26 cellular contexts compared by ENCODE assay signal in genomic region chr10:58066979-58067378, GRCh38.
"Had no signal": no experiment of that assay in that cellular context is flagged by ENCODE, and none has a peak within 500 bp of the region (broad histone marks: within the 10 kb centered on the region; RNA-seq: fewer than 3 reads in every experiment).

No MANE protein-coding gene starts in this region.

- H3K27me3 ChIP-seq: colonic mucosa, esophagus squamous epithelium, gastrocnemius medialis, heart right ventricle, left lung had no signal

- ATAC-seq: effector memory CD8-positive, alpha-beta T cell; esophagus mucosa; gastrocnemius medialis; heart right ventricle; left cardiac atrium; left lung; left ventricle myocardium superior; lower lobe of right lung had no signal

- H3K4me3 ChIP-seq: colonic mucosa, esophagus squamous epithelium, gastrocnemius medialis, heart right ventricle, left lung, lower lobe of right lung had no signal

- H3K27ac Mint-ChIP-seq: dendritic cell treated with granulocyte-macrophage colony-stimulating factor and Interleukin-4, amounts not matched to agents 40 ng/mL and 50 ng/mL, for 4 days; effector memory CD8-positive, alpha-beta T cell; endodermal cell; mesothelial cell of epicardium had no signal

- H3K9me3 ChIP-seq: colonic mucosa, esophagus squamous epithelium, gastrocnemius medialis, heart right ventricle, left lung, lower lobe of right lung had no signal

- H3K36me3 Mint-ChIP-seq: mesothelial cell of epicardium had no signal

- H3K36me3 ChIP-seq: colonic mucosa, esophagus squamous epithelium, gastrocnemius medialis, heart right ventricle, left lung, lower lobe of right lung had no signal

- DNase-seq: colonic mucosa; cortex of kidney; effector CD8-positive, alpha-beta T cell; effector memory CD8-positive, alpha-beta T cell; endodermal cell; erythroblast; esophagus squamous epithelium; foreskin fibroblast; foreskin melanocyte; gastrocnemius medialis; glutamatergic neuron; head of caudate nucleus; heart right ventricle; hippocampal formation; left cardiac atrium; left lung; left ventricle myocardium superior; lower lobe of right lung; mesenchymal stem cell had no signal

- H3K27ac ChIP-seq: colonic mucosa, epithelial cell of prostate, esophagus squamous epithelium, gastrocnemius medialis, heart right ventricle, left lung, lower lobe of right lung had no signal

- H3K4me3 Mint-ChIP-seq: dendritic cell treated with granulocyte-macrophage colony-stimulating factor and Interleukin-4, amounts not matched to agents 40 ng/mL and 50 ng/mL, for 4 days; effector memory CD8-positive, alpha-beta T cell; endodermal cell; mesothelial cell of epicardium had no signal

- H3K9me3 Mint-ChIP-seq: dendritic cell treated with granulocyte-macrophage colony-stimulating factor and Interleukin-4, amounts not matched to agents 40 ng/mL and 50 ng/mL, for 4 days; effector memory CD8-positive, alpha-beta T cell; endodermal cell; mesothelial cell of epicardium had no signal

- H3K4me1 ChIP-seq: colonic mucosa, esophagus squamous epithelium, gastrocnemius medialis, heart right ventricle, left lung, lower lobe of right lung had no signal

- FAIRE-seq: endometrium, islet of Langerhans, keratinocyte had no signal
